ENCODE assay signal across 8 cellular contexts in genomic region chr17:17205368-17206148, GRCh38. TPM values are rescaled to one million over a fixed set of nuclear protein-coding genes. Genes with fewer than 3 reads are reported as not detected.
A peak's percentile ranks its signal among the peaks of the same experiment; 100 is the strongest.
DNase-seq lines count a peak whose midpoint lies in the region; ATAC-seq, FAIRE-seq and TF ChIP-seq lines count a peak whose summit lies in the region.

No MANE protein-coding gene starts in this region.

- FAIRE-seq in GM19239 (lab: Jason Lieb, UNC), result peak; percentile 11

- no peak for TF ChIP-seq CTCF in AG10803 (conservative IDR thresholded peaks at IDR 0.05; ENCODE audit: low read length)
- no peak for TF ChIP-seq CTCF in astrocyte of the cerebellum (IDR thresholded peaks at IDR 0.05; ENCODE audit: low read depth, low read length, missing control alignments)

- in situ Hi-C loops in astrocyte of the cerebellum (cut with HindIII; ENCODE audit: low sequenced_read_pairs), result no loop called here

- DNase-seq in AG10803 (ENCODE audit: low read depth) (peak; percentile 55), GM19239 (ENCODE audit: insufficient read length, low spot score) (peak; percentile 73), T-helper 22 cell (ENCODE audit: low read depth) (peak; percentile 42), astrocyte of the cerebellum (ENCODE audit: low read depth) (no peak), left kidney (ENCODE audit: low read depth, low spot score) (peak; percentile 86)
- DNase-seq in stimulated activated CD8-positive, alpha-beta memory T cell treated with anti-CD3 and anti-CD28 coated beads, Interleukin-15, amount 100 ng/mL, for 1 hour (ENCODE audit: low read depth), result peak; percentile 14

- no peak for ATAC-seq in HG02973 (IDR thresholded peaks at IDR 0.05; ENCODE audit: unreplicated experiment)

- H3K4me1 ChIP-seq in HUES64 (ENCODE audit: insufficient read depth, low read length), result no peaks in the 10 kb centered on the region

- peaks cover 11% of the 10 kb centered on the region for H3K27me3 ChIP-seq in HUES64 (ENCODE audit: insufficient read depth, low read length)

- no peak overlapping the region for H3K27ac ChIP-seq in HUES64 (ENCODE audit: low read depth, low read length)

- H3K36me3 ChIP-seq in HUES64 (ENCODE audit: insufficient read depth, low read length), result no peaks in the 10 kb centered on the region

- H3K4me3 ChIP-seq in AG10803 (ENCODE audit: low read length) (peak overlapping the region; percentile 61), HUES64 (ENCODE audit: low read length) (peak overlapping the region; percentile 51), astrocyte of the cerebellum (ENCODE audit: low read depth, low read length) (peak overlapping the region; percentile 35)

- no peaks in the 10 kb centered on the region for H3K9me3 ChIP-seq in HUES64 (ENCODE audit: insufficient read depth, low read depth, low read length)

- peak overlapping the region; percentile 72 for H3K9ac ChIP-seq in HUES64 (ENCODE audit: low read depth, low read length)

- WGBS in HUES64, result 15% methylated on average over 71 of the region's 71 CpGs

RNA-seq across cellular contexts. Expression of gene PLD6, which starts 0.6 kb away (rescaled TPM):
- polyA plus RNA-seq in HUES64 (2013, experiment 1 of 2), result 0.85 TPM
- 0.89 TPM for polyA plus RNA-seq in HUES64 (2013, experiment 2 of 2)

RNA-seq across cellular contexts. Expression of gene FLCN, which starts 31.4 kb away (rescaled TPM):
- 17.2 TPM for polyA plus RNA-seq in HUES64 (2013, experiment 1 of 2)
- polyA plus RNA-seq in HUES64 (2013, experiment 2 of 2), result 16.4 TPM
